In genomic region chr15:51828621-51829359, GRCh38 we compare ENCODE assay signal across 1 cellular context.
TF ChIP-seq lines count a peak whose summit lies in the region.

No MANE protein-coding gene starts in this region.

TF ChIP-seq in IMR-90, 13 proteins besides CTCF, POLR2A, EP300 and RAD21 (continued from another document):
- TF ChIP-seq SMC3 (IDR thresholded peaks at IDR 0.05; ENCODE audit: low read depth, low read length) (no peak), BHLHE40 (IDR thresholded peaks at IDR 0.05; ENCODE audit: low read depth, low read length) (no peak), USF2 (IDR thresholded peaks at IDR 0.05; ENCODE audit: low read depth, low read length) (no peak), RFX5 (IDR thresholded peaks at IDR 0.05; ENCODE audit: low read depth, low read length) (no peak), MAZ (IDR thresholded peaks at IDR 0.05; ENCODE audit: borderline replicate concordance, low read depth, low read length) (no peak), MAFK (IDR thresholded peaks at IDR 0.05; ENCODE audit: low read depth, low read length) (no peak), ELK1 (IDR thresholded peaks at IDR 0.05; ENCODE audit: borderline replicate concordance, low read depth, low read length) (no peak), FOS (IDR thresholded peaks at IDR 0.05; ENCODE audit: low read depth, low read length) (no peak)
